In genomic region chr9:122213589-122214413, GRCh38 we compare ENCODE assay signal across 8 cellular contexts. TPM values are rescaled to one million over a fixed set of nuclear protein-coding genes. Genes with fewer than 3 reads are reported as not detected.
DNase-seq lines count a peak whose midpoint lies in the region; ATAC-seq and TF ChIP-seq lines count a peak whose summit lies in the region.

No MANE protein-coding gene starts in this region.

- ATAC-seq in HG03039 (IDR thresholded peaks at IDR 0.05; ENCODE audit: unreplicated experiment) (peak; percentile 47), gastroesophageal sphincter (peak; percentile 42), psoas muscle (peak; percentile 60 to 72 (median 64)), GM21576 (IDR thresholded peaks at IDR 0.05; ENCODE audit: unreplicated experiment) (no peak)

- H3K4me1 ChIP-seq in gastroesophageal sphincter (peaks cover 0 to 19% (median 10%) of the 10 kb centered on the region in 3 donors), psoas muscle (peaks cover 6% of the 10 kb centered on the region)

- WGBS in gastroesophageal sphincter (ENCODE audit: low coverage in 1 of 2), 2 donors: no CpG with 5 or more reads among the region's 93 CpGs
- 11 to 18% (median 14%) methylated on average over 86 to 93 of the region's 93 CpGs for WGBS in psoas muscle, 3 donors

- no peak overlapping the region for H3K27ac ChIP-seq in gastroesophageal sphincter
- no peak overlapping the region for H3K27ac ChIP-seq in psoas muscle

- H3K9me3 ChIP-seq in gastroesophageal sphincter: no peaks in the 10 kb centered on the region
- H3K9me3 ChIP-seq in psoas muscle: no peaks in the 10 kb centered on the region

- H3K4me3 ChIP-seq in gastroesophageal sphincter (peak overlapping the region in 1 of 2 donors; percentile 46), psoas muscle (peak overlapping the region; percentile 61)

- no peak for TF ChIP-seq POLR2A in gastroesophageal sphincter (IDR thresholded peaks at IDR 0.05)

- H3K27me3 ChIP-seq in gastroesophageal sphincter (peaks cover 100% of the 10 kb centered on the region), psoas muscle (ENCODE audit: insufficient read depth in 3 of 3, low read length in 2 of 3) (peaks cover 0 to 73% (median 25%) of the 10 kb centered on the region in 3 donors)

- no peaks in the 10 kb centered on the region for H3K36me3 ChIP-seq in gastroesophageal sphincter
- H3K36me3 ChIP-seq in psoas muscle (ENCODE audit: insufficient read depth in 1 of 2, low read depth in 1 of 2): no peaks in the 10 kb centered on the region

- TF ChIP-seq CTCF in gastroesophageal sphincter (IDR thresholded peaks at IDR 0.05) (no peak), psoas muscle (IDR thresholded peaks at IDR 0.05) (no peak)

- DNase-seq in DMS153 treated with DMSO at 0.1 percent for 48 hours (lab: John Stamatoyannopoulos, UW; ENCODE audit: unreplicated experiment) (peak; percentile 86), NCI-H510A treated with DMSO at 0.1 percent for 48 hours (lab: John Stamatoyannopoulos, UW) (peak; percentile 66), activated T-cell treated with anti-CD3 and anti-CD28 coated beads for 24 hours (ENCODE audit: low read depth) (peak; percentile 28), psoas muscle (peak in 1 of 2 donors; percentile 44), cerebellar nuclear complex (lab: John Stamatoyannopoulos, UW) (no peak)

- intact Hi-C loops in psoas muscle (cut with DNase I): loop anchor here in 1 of 2 donors (10.0 kb wide), 1 partner anchor 131 kb away; no protein-coding TSS in a partner anchor

- TF ChIP-seq EP300 in gastroesophageal sphincter (IDR thresholded peaks at IDR 0.05): no peak

RNA-seq across cellular contexts. Expression of gene LHX6, which starts 15.0 kb away (rescaled TPM):
- total RNA-seq in gastroesophageal sphincter (10 to 100 TPM in 1 of 4 donors, 1 to 10 TPM in 3; 1.7 to 13.0 (median 4.9) TPM), psoas muscle (1 to 10 TPM; 1.3 to 6.0 (median 3.0) TPM)
- 1 to 10 TPM in 2 of 3 donors, under 1 TPM in 1; 1.00 to 2.4 (median 1.6) TPM for polyA plus RNA-seq in psoas muscle

RNA-seq across cellular contexts. Expression of gene RBM18, which starts 50.8 kb away (rescaled TPM):
- 10 to 100 TPM; 11.0 to 21.5 (median 18.1) TPM for total RNA-seq in gastroesophageal sphincter
- 10 to 100 TPM; 33.7 to 41.7 (median 37.7) TPM for total RNA-seq in psoas muscle
- 10 to 100 TPM; 16.8 to 27.1 (median 22.3) TPM for polyA plus RNA-seq in psoas muscle

RNA-seq across cellular contexts. Expression of gene MRRF, which starts 50.9 kb away (rescaled TPM):
- total RNA-seq in gastroesophageal sphincter: 10 to 100 TPM; 24.1 to 38.0 (median 29.7) TPM
- 10 to 100 TPM; 23.5 to 50.9 (median 39.0) TPM for total RNA-seq in psoas muscle
- polyA plus RNA-seq in psoas muscle: 10 to 100 TPM; 42.6 to 61.4 (median 42.8) TPM

RNA-seq across cellular contexts. Expression of gene MORN5, which starts 54.1 kb away (rescaled TPM):
- total RNA-seq in gastroesophageal sphincter: 1 to 10 TPM in 1 of 4 donors, not detected in 3; 6.2 TPM
- total RNA-seq in psoas muscle: not detected
- not detected for polyA plus RNA-seq in psoas muscle

RNA-seq across cellular contexts. Expression of gene NDUFA8, which starts 54.2 kb away (rescaled TPM):
- 10 to 100 TPM; 39.0 to 84.0 (median 71.9) TPM for total RNA-seq in gastroesophageal sphincter
- 100 to 1,000 TPM in 3 of 4 donors, 10 to 100 TPM in 1; 78.9 to 148 (median 124) TPM for total RNA-seq in psoas muscle
- 100 to 1,000 TPM; 191 to 257 (median 231) TPM for polyA plus RNA-seq in psoas muscle

Comparison
In these comparisons a context has a peak if more than half of its experiments do, and no peak if none do; other contexts are left out.
1. DNase-seq: peak in DMS153 treated with DMSO at 0.1 percent for 48 hours (single experiment), NCI-H510A treated with DMSO at 0.1 percent for 48 hours (single experiment) and activated T-cell treated with anti-CD3 and anti-CD28 coated beads for 24 hours (single experiment); none in cerebellar nuclear complex (0 of 2).